ENCODE assay signal across 7 cellular contexts in the genomic region with DNA sequence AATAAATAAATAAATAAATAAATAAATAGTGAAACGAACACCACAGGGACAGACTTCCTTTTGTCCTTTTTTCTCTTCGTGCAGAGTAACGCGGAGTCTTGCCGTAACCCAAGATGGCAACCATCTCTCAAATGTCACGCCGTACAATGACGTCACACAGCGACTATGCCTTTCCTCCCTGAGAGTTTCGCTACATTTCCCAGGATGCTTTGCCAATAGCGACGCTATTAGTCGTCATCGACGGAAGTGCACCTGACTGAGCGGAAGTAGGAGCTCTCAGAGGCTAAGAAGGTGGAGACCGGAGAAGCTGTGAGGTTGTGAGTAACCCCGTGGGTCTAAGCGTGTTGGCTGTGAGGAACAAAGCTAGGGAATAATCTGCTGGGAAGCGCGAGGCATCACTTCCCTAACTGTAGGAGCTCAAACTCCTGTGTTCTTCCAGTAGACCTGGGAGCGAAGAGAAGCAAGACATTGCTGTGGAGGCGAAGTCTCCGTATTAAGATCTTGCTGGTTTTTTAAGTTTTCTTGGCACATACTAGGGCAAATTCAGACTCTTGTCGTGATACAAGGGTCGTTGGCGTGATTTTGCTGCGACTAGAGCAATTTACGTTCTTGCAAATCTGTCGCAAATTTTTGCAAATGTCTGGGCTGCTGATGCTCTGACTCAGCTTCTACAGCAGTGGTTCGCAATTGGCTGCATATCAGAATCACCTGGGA. TPM values are rescaled to one million over a fixed set of nuclear protein-coding genes. Genes with fewer than 3 reads are reported as not detected.
DNase-seq lines count a peak whose midpoint lies in the region; ATAC-seq, FAIRE-seq and TF ChIP-seq lines count a peak whose summit lies in the region.

A gene with protein sequence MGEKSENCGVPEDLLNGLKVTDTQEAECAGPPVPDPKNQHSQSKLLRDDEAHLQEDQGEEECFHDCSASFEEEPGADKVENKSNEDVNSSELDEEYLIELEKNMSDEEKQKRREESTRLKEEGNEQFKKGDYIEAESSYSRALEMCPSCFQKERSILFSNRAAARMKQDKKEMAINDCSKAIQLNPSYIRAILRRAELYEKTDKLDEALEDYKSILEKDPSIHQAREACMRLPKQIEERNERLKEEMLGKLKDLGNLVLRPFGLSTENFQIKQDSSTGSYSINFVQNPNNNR (plus strand): TSS at position 263 of the 714 bp plus-strand sequence. CDS start 1,390 bp downstream, outside the sequence.

- no peaks in the 10 kb centered on the region for H3K4me1 ChIP-seq in GM12878 (ENCODE audit: control insufficient read depth, insufficient read depth, low read length)

- peak within 1 kb of the TSS; percentile 81 for H3K9ac ChIP-seq in GM12878 (ENCODE audit: control insufficient read depth, insufficient read depth, low read length)

- intact Hi-C loops in GM12878 (cut with micrococcal nuclease; ENCODE audit: unreplicated experiment) = no loop called here

- POLR2A ChIA-PET in GM12878 (lab: Charles Lee) = interaction anchor here (1.0 to 1.6 kb wide), 3 partner anchors 13 to 410 kb away, joined by 3 to 4 read pairs (median 4); a partner anchor contains a TSS

- H3K27ac ChIP-seq in GM12878 (ENCODE audit: control insufficient read depth, insufficient read depth) = peak within 1 kb of the TSS; percentile 81

- peak; percentile 98 for FAIRE-seq in GM12878 (lab: Jason Lieb, UNC)

- peak within 1 kb of the TSS; percentile 90 for H2AFZ ChIP-seq in GM12878 (ENCODE audit: control insufficient read depth, low read depth, low read length)

- BruUV-seq in GM12878 (replicated peaks; lab: Mats Ljungman, UMichigan) = TSS peak; percentile 82

- no peak for TF ChIP-seq RAD21 in GM12878 (IDR thresholded peaks at IDR 0.05; ENCODE audit: insufficient read depth, low read depth, low read length)

- RAD21 ChIA-PET in GM12878 (lab: Charles Lee; ENCODE audit: unreplicated experiment) = interaction anchor here (0.7 to 1.6 kb wide), 5 partner anchors 13 to 564 kb away, joined by 3 to 10 read pairs (median 3); no protein-coding TSS in a partner anchor

- CTCF ChIA-PET in GM12878 (lab: Yijun Ruan, JAX) = interaction anchor here (0.7 to 7.3 kb wide), 5 partner anchors 12 to 557 kb away, joined by 3 to 63 read pairs (median 3); no protein-coding TSS in a partner anchor

- SMC1A ChIA-PET in GM12878 (lab: Charles Lee; ENCODE audit: uncharacterized antibody, unreplicated experiment) = interaction anchor here (0.6 to 3.5 kb wide), 8 partner anchors 9 to 836 kb away, joined by 3 to 18 read pairs (median 4); no protein-coding TSS in a partner anchor

- H3K4me3 ChIP-seq in GM12878 = peak within 1 kb of the TSS; percentile 86

- ATAC-seq in GM18511 (IDR thresholded peaks at IDR 0.05; ENCODE audit: unreplicated experiment) (peak; percentile 100), HG03025 (IDR thresholded peaks at IDR 0.05; ENCODE audit: low FRiP score, unreplicated experiment) (peak; percentile 98), GM12878 (peak; percentile 98)

- peak; percentile 96 for TF ChIP-seq POLR2A in GM12878 (IDR thresholded peaks at IDR 0.05; ENCODE audit: low read depth, low read length)

- 2% methylated on average over 31 of the region's 31 CpGs for WGBS in GM12878 (ENCODE audit: insufficient coverage, insufficient replicate concordance, low lambda C conversion rate, missing lambda C conversion rate)

- no peaks in the 10 kb centered on the region for H3K9me3 ChIP-seq in GM12878 (replicated peaks; ENCODE audit: control insufficient read depth, insufficient read depth, low read length)

- no peak for TF ChIP-seq CTCF in GM12878 (IDR thresholded peaks at IDR 0.05 in 2 of 3, conservative IDR thresholded peaks at IDR 0.05 in 1 of 3; ENCODE audit: control insufficient read depth in 2 of 3, extremely low read depth in 1 of 3, insufficient read depth in 1 of 3, low read depth in 3 of 3, low read length in 3 of 3)

- TF ChIP-seq EP300 in GM12878 (IDR thresholded peaks at IDR 0.05; ENCODE audit: borderline replicate concordance in 1 of 2, control insufficient read depth in 1 of 2, low read depth in 2 of 2, low read length in 2 of 2) = peak in 1 of 2 experiments; percentile 52; a peak in 1 of 4 replicates

- H3K27me3 ChIP-seq in GM12878 (replicated peaks in 1 of 2; ENCODE audit: control insufficient read depth in 2 of 2, insufficient read depth in 2 of 2, low read length in 1 of 2) = no peaks in the 10 kb centered on the region

- H3K36me3 ChIP-seq in GM12878 (ENCODE audit: control insufficient read depth in 2 of 2, insufficient read depth in 2 of 2, low read length in 1 of 2) = no peaks in the 10 kb centered on the region

- in situ Hi-C loops in GM12878 (cut with MboI) = no loop called here

- H3K4me2 ChIP-seq in GM12878 (ENCODE audit: control insufficient read depth, insufficient read depth) = peak within 1 kb of the TSS; percentile 79

- DNase-seq in NCI-H2081 (lab: John Stamatoyannopoulos, UW) = peak; percentile 96 to 99
- DNase-seq in T1000 (lab: John Stamatoyannopoulos, UW) = peak; percentile 88
- DNase-seq in GM12878 (ENCODE audit: low read depth, low spot score) = peak; percentile 98
- peak; percentile 95 to 99 for DNase-seq in hippocampal formation (lab: John Stamatoyannopoulos, UW)
- DNase-seq in retina = peak; percentile 93

- H3K79me2 ChIP-seq in GM12878 (ENCODE audit: control insufficient read depth, insufficient read depth, low read length) = peaks cover 28% of the 10 kb centered on the region

- H4K20me1 ChIP-seq in GM12878 (ENCODE audit: control insufficient read depth, insufficient read depth) = no peaks in the 10 kb centered on the region

TF ChIP-seq in GM12878, 131 proteins besides CTCF, POLR2A, EP300 and RAD21 (continues in another document):
- no peak for TF ChIP-seq FOS (IDR thresholded peaks at IDR 0.05; ENCODE audit: borderline replicate concordance, extremely low read depth, insufficient read length)
- TF ChIP-seq CHD2 (IDR thresholded peaks at IDR 0.05; ENCODE audit: borderline replicate concordance, low read depth, low read length) = peak; percentile 69; the same call in 1 of the 2 replicates
- no peak for TF ChIP-seq BRCA1 (IDR thresholded peaks at IDR 0.05; ENCODE audit: low read depth, low read length)
- TF ChIP-seq EZH2 (IDR thresholded peaks at IDR 0.05; ENCODE audit: borderline replicate concordance, control insufficient read depth, low read depth, low read length) = no peak
- TF ChIP-seq SP1 (IDR thresholded peaks at IDR 0.05; ENCODE audit: low read depth, low read length) = peak; percentile 28
- no peak for TF ChIP-seq CBX3 (IDR thresholded peaks at IDR 0.05; ENCODE audit: borderline replicate concordance, low read depth)
- TF ChIP-seq, protein P1, sequence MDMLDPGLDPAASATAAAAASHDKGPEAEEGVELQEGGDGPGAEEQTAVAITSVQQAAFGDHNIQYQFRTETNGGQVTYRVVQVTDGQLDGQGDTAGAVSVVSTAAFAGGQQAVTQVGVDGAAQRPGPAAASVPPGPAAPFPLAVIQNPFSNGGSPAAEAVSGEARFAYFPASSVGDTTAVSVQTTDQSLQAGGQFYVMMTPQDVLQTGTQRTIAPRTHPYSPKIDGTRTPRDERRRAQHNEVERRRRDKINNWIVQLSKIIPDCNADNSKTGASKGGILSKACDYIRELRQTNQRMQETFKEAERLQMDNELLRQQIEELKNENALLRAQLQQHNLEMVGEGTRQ (IDR thresholded peaks at IDR 0.05; ENCODE audit: borderline replicate concordance, low read depth, low read length) = peak; percentile 42; the same call in 1 of the 2 replicates
- TF ChIP-seq SMARCA5 (IDR thresholded peaks at IDR 0.05) = no peak
- TF ChIP-seq, protein P2, sequence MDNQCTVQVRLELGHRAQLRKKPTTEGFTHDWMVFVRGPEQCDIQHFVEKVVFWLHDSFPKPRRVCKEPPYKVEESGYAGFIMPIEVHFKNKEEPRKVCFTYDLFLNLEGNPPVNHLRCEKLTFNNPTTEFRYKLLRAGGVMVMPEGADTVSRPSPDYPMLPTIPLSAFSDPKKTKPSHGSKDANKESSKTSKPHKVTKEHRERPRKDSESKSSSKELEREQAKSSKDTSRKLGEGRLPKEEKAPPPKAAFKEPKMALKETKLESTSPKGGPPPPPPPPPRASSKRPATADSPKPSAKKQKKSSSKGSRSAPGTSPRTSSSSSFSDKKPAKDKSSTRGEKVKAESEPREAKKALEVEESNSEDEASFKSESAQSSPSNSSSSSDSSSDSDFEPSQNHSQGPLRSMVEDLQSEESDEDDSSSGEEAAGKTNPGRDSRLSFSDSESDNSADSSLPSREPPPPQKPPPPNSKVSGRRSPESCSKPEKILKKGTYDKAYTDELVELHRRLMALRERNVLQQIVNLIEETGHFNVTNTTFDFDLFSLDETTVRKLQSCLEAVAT (IDR thresholded peaks at IDR 0.05) = no peak
- TF ChIP-seq NFXL1 (IDR thresholded peaks at IDR 0.05; ENCODE audit: borderline replicate concordance) = no peak

RNA-seq across cellular contexts. Expression of the gene that starts here (rescaled TPM):
- 23.0 and 24.6 TPM in 2 replicates for total RNA-seq in GM12878 (2013; cell fraction: nucleolus; rRNA removed)
- total RNA-seq in GM12878 (2014; rRNA removed) (58.1 and 60.7 TPM in 2 replicates), GM12878 (2014; rRNA removed; fragmentation: Illumina TruSeq; extraction: Trizol) (84.5 and 85.1 TPM in 2 replicates), GM12878 (2021) (54.5 and 57.8 TPM in 2 replicates)
- 33.9 TPM for polyA plus RNA-seq in GM12878 (2011; ENCODE audit: low read depth)
- polyA plus RNA-seq in GM12878 (2011; rRNA removed) (46.6 and 62.4 TPM in 2 replicates), GM12878 (2014; fragmentation: Illumina TruSeq; extraction: Trizol) (132 and 155 TPM in 2 replicates), GM12878 (2014; fragmentation: Nextera tagmentation; extraction: Ambion mirVana) (100 to 1,000 TPM; 132 to 160 TPM), GM12878 (2014; rRNA removed) (69.6 and 74.0 TPM in 2 replicates), GM12878 (2016; fragmentation: Nextera tagmentation; extraction: Ambion mirVana) (100 to 1,000 TPM in 1 of 2 experiments, 10 to 100 TPM in 1; 99.5 to 103 TPM)
- polyA plus RNA-seq in GM12878 (2011; cell fraction: cytosol; rRNA removed) = 25.8 and 31.5 TPM in 2 replicates
- 13.8 and 18.1 TPM in 2 replicates for polyA plus RNA-seq in GM12878 (2011; cell fraction: nucleus; rRNA removed)
- polyA plus RNA-seq in GM12878 (2012) = 47.0 and 47.8 TPM in 2 replicates
- polyA minus RNA-seq in GM12878 (2011; rRNA and poly(A)+ RNA removed) = 30.9 and 34.4 TPM in 2 replicates
- 8.7 and 12.1 TPM in 2 replicates for polyA minus RNA-seq in GM12878 (2011; cell fraction: cytosol; rRNA and poly(A)+ RNA removed)
- polyA minus RNA-seq in GM12878 (2011; cell fraction: nucleus; rRNA and poly(A)+ RNA removed) = 6.8 and 11.9 TPM in 2 replicates

Comparison
In these comparisons a context has a peak if more than half of its experiments do, and no peak if none do; other contexts are left out.
1. Peak in every context shown above with its lines: DNase-seq, ATAC-seq, H3K4me3 ChIP-seq and H3K27ac ChIP-seq.